In genomic region chr2:25071962-25072361, GRCh38 we compare ENCODE assay signal across 22 cellular contexts.
"Had no signal": no experiment of that assay in that cellular context is flagged by ENCODE, and none has a peak within 500 bp of the region (broad histone marks: within the 10 kb centered on the region; RNA-seq: fewer than 3 reads in every experiment).

No MANE protein-coding gene starts in this region.

- H3K9me3 ChIP-seq: esophagus squamous epithelium, suprapubic skin, tibial artery, upper lobe of right lung, vagina had no signal

- H3K4me1 ChIP-seq: esophagus squamous epithelium, tibial artery, upper lobe of right lung, vagina had no signal

- H3K4me3 ChIP-seq: esophagus squamous epithelium, hepatocyte, lung, suprapubic skin, tibial artery, upper lobe of right lung, vagina had no signal

- H3K36me3 ChIP-seq: esophagus squamous epithelium, suprapubic skin, tibial artery, upper lobe of right lung, vagina had no signal

- H3K27me3 ChIP-seq: esophagus squamous epithelium, hepatocyte, suprapubic skin, tibial artery, upper lobe of right lung, vagina had no signal

- H3K27ac ChIP-seq: epithelial cell of prostate, esophagus squamous epithelium, hepatocyte, suprapubic skin, tibial artery, upper lobe of right lung, vagina had no signal

- DNase-seq: effector memory CD8-positive, alpha-beta T cell; esophagus squamous epithelium; foreskin fibroblast; head of caudate nucleus; left colon; left ventricle myocardium superior; mesenchymal stem cell; midbrain; naive thymus-derived CD4-positive, alpha-beta T cell; nephron progenitor cell; right cardiac atrium; stimulated activated CD4-positive, alpha-beta T cell treated with anti-CD3 and anti-CD28 coated beads, Interleukin-4, amount 100 ng/mL, for 1 hour; stimulated activated CD8-positive, alpha-beta memory T cell treated with anti-CD3 and anti-CD28 coated beads, Interleukin-4, amount 100 ng/mL, for 48 hours; stimulated activated naive CD8-positive, alpha-beta T cell treated with anti-CD3 and anti-CD28 coated beads, Interleukin-15, Interleukin-2, amounts not matched to agents 100 U/mL and 50 U/mL, for 24 hours; tibial artery; upper lobe of right lung had no signal

- ATAC-seq: effector memory CD8-positive, alpha-beta T cell; left colon; left ventricle myocardium superior; naive thymus-derived CD4-positive, alpha-beta T cell; right cardiac atrium; stimulated activated effector memory CD8-positive, alpha-beta T cell treated with anti-CD3 and anti-CD28 coated beads, Interleukin-12 subunit alpha, Interleukin-12 subunit beta, amount 100 ng/mL, for 72 hours; stimulated activated naive CD8-positive, alpha-beta T cell treated with anti-CD3 and anti-CD28 coated beads, Interleukin-15, Interleukin-2, amounts not matched to agents 100 U/mL and 50 U/mL, for 24 hours had no signal
